12 cellular contexts compared by ENCODE assay signal in the genomic region with DNA sequence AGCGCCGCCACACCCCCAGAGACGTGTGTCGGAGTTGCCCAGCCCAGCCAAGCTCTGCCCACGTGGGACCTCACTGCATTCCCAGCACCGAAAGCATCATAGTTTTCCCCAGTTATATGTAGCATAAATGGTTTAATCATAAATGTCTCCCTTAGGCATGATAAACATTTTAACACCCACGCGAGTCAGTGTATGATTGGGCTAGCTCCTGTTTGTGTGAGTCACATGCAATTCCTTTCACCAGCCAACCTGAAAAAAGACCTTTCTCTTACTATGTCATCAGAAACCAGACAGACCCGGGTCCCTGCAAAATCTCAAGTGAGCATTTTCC. TPM values are rescaled to one million over a fixed set of nuclear protein-coding genes. Genes with fewer than 3 reads are reported as not detected.
DNase-seq lines count a peak whose midpoint lies in the region; TF ChIP-seq lines count a peak whose summit lies in the region.
"Had no signal": no experiment of that assay in that cellular context is flagged by ENCODE, and none has a peak within 500 bp of the region (broad histone marks: within the 10 kb centered on the region; RNA-seq: fewer than 3 reads in every experiment).

No MANE protein-coding gene starts in this region.

- H3K4me1 ChIP-seq in adrenal gland (replicated peaks in 1 of 2) (peaks cover 23 to 32% of the 10 kb centered on the region in 2 donors), left ventricle myocardium inferior (peaks cover 78% of the 10 kb centered on the region), Caco-2 (peaks cover 16% of the 10 kb centered on the region)

- H3K9me3 Mint-ChIP-seq in Caco-2 (ENCODE audit: unreplicated experiment) = no peaks in the 10 kb centered on the region
- H3K9me3 Mint-ChIP-seq: central memory CD8-positive, alpha-beta T cell; natural killer cell treated with Interleukin-12 subunit alpha and Interleukin-12 subunit beta and Interleukin-15 and Interleukin-18, amount 100 ng/mL, for 72 hours had no signal

- BruUV-seq in Caco-2 (replicated peaks; lab: Mats Ljungman, UMichigan) = no TSS peak

- H3K4me3 ChIP-seq in adrenal gland (no peak overlapping the region), left ventricle myocardium inferior (peak overlapping the region; percentile 18), Caco-2 (ENCODE audit: low read depth, low read length) (no peak overlapping the region)

- no peak overlapping the region for H3K4me3 Mint-ChIP-seq in Caco-2 (ENCODE audit: unreplicated experiment)
- H3K4me3 Mint-ChIP-seq: central memory CD8-positive, alpha-beta T cell; natural killer cell treated with Interleukin-12 subunit alpha and Interleukin-12 subunit beta and Interleukin-15 and Interleukin-18, amount 100 ng/mL, for 72 hours had no signal

- peak overlapping the region in 4 of 5 donors; percentile 46 to 92 (median 74) for H3K27ac ChIP-seq in adrenal gland
- H3K27ac ChIP-seq in left ventricle myocardium inferior (replicated peaks) = peak overlapping the region; percentile 92

- no peak for TF ChIP-seq CTCF in adrenal gland (IDR thresholded peaks at IDR 0.05)
- no peak for TF ChIP-seq CTCF in left ventricle myocardium inferior (IDR thresholded peaks at IDR 0.05; ENCODE audit: borderline replicate concordance)
- no peak for TF ChIP-seq CTCF in Caco-2 (IDR thresholded peaks at IDR 0.05; ENCODE audit: insufficient read depth in 1 of 2, low read depth in 1 of 2, low read length in 1 of 2, severe bottlenecking in 1 of 2, unreplicated experiment in 1 of 2)

- TF ChIP-seq POLR2A in adrenal gland (IDR thresholded peaks at IDR 0.05) = no peak

- DNase-seq in GM03348 (ENCODE audit: low spot score) (peak; percentile 64), adrenal gland (peak in 2 of 7 donors; percentile 16 to 44), left ventricle myocardium inferior (no peak), Caco-2 (no peak), LoVo (ENCODE audit: low spot score) (no peak), dedifferentiated amniotic fluid mesenchymal stem cell (ENCODE audit: extremely low spot score) (no peak)
- peak; percentile 43 for DNase-seq in stimulated activated CD8-positive, alpha-beta memory T cell treated with anti-CD3 and anti-CD28 coated beads, Interleukin-4, amount 100 ng/mL, for 48 hours
- no peak for DNase-seq in activated effector memory CD4-positive, alpha-beta T cell treated with Interleukin-2 at 50 U/mL for 16 hours
- DNase-seq: NCI-H1930; stimulated activated naive CD4-positive, alpha-beta T cell treated with Interleukin-2 at 50 U/mL for 16 hours had no signal

- no peaks in the 10 kb centered on the region for H3K4me1 Mint-ChIP-seq in Caco-2 (ENCODE audit: low read depth, unreplicated experiment)

- H3K27me3 Mint-ChIP-seq in Caco-2 (ENCODE audit: insufficient read depth, unreplicated experiment) = no peaks in the 10 kb centered on the region
- H3K27me3 Mint-ChIP-seq: central memory CD8-positive, alpha-beta T cell had no signal

- no peak overlapping the region for H3K27ac Mint-ChIP-seq in Caco-2 (ENCODE audit: unreplicated experiment)
- H3K27ac Mint-ChIP-seq: natural killer cell treated with Interleukin-12 subunit alpha and Interleukin-12 subunit beta and Interleukin-15 and Interleukin-18, amount 100 ng/mL, for 72 hours had no signal

- CTCF ChIA-PET in Caco-2 (lab: Charles Lee) = interaction anchor here (0.6 to 1.8 kb wide), 5 partner anchors 9 to 150 kb away, joined by 3 to 12 read pairs (median 5); a partner anchor contains a TSS

- H3K9me3 ChIP-seq in adrenal gland (replicated peaks in 1 of 3) (no peaks in the 10 kb centered on the region), left ventricle myocardium inferior (replicated peaks) (no peaks in the 10 kb centered on the region), Caco-2 (no peaks in the 10 kb centered on the region)

- POLR2A ChIA-PET in Caco-2 (lab: Charles Lee) = no interaction called here

- H3K36me3 Mint-ChIP-seq in Caco-2 (ENCODE audit: insufficient read depth, unreplicated experiment) = peaks cover 9% of the 10 kb centered on the region
- H3K36me3 Mint-ChIP-seq: natural killer cell treated with Interleukin-12 subunit alpha and Interleukin-12 subunit beta and Interleukin-15 and Interleukin-18, amount 100 ng/mL, for 72 hours had no signal

- peaks cover 0 to 47% of the 10 kb centered on the region in 2 donors for H3K36me3 ChIP-seq in adrenal gland (replicated peaks in 1 of 2)
- H3K36me3 ChIP-seq in left ventricle myocardium inferior = peaks cover 50% of the 10 kb centered on the region
- peaks cover under 1% of the 10 kb centered on the region for H3K36me3 ChIP-seq in Caco-2 (ENCODE audit: control insufficient read depth, insufficient read depth, low read length)

- intact Hi-C loops in adrenal gland (cut with DNase I) = no loop called here
- intact Hi-C loops in left ventricle myocardium inferior (cut with micrococcal nuclease) = no loop called here
- intact Hi-C loops in Caco-2 (cut with micrococcal nuclease; ENCODE audit: unreplicated experiment) = no loop called here

- H3K27me3 ChIP-seq in adrenal gland (no peaks in the 10 kb centered on the region), left ventricle myocardium inferior (ENCODE audit: low read depth) (no peaks in the 10 kb centered on the region), Caco-2 (replicated peaks; ENCODE audit: control insufficient read depth, insufficient read depth, low read length) (no peaks in the 10 kb centered on the region)

- WGBS in adrenal gland, 4 donors = 44 to 70% (median 62%) methylated on average over 6 to 9 of the region's 9 CpGs

RNA-seq across cellular contexts. Expression of a gene that starts 9.2 kb away (rescaled TPM):
- total RNA-seq in adrenal gland (10 to 100 TPM; 18.9 to 66.7 (median 40.1) TPM), left ventricle myocardium inferior (29.0 TPM), Caco-2 (2022) (69.9 and 79.7 TPM in 2 replicates)
- polyA plus RNA-seq in adrenal gland = 100 to 1,000 TPM in 1 of 3 donors, 10 to 100 TPM in 1, 1 to 10 TPM in 1; 6.4 to 205 (median 75.1) TPM

RNA-seq across cellular contexts. Expression of a gene that starts 13.3 kb away (rescaled TPM):
- total RNA-seq in adrenal gland (1 to 10 TPM in 1 of 8 donors, under 1 TPM in 5, not detected in 2; 0.12 to 1.2 (median 0.59) TPM), left ventricle myocardium inferior (0.52 TPM), Caco-2 (2022) (not detected in 2 replicates)
- 10 to 100 TPM in 1 of 3 donors, 1 to 10 TPM in 1, not detected in 1; 2.3 to 11.6 TPM for polyA plus RNA-seq in adrenal gland
- total RNA-seq: natural killer cell treated with Interleukin-12 subunit alpha and Interleukin-12 subunit beta and Interleukin-15 and Interleukin-18, amount 100 ng/mL, for 72 hours had no signal

RNA-seq across cellular contexts. Expression of a gene that starts 32.6 kb away (rescaled TPM):
- 1 to 10 TPM in 6 of 8 donors, under 1 TPM in 2; 0.67 to 2.5 (median 2.2) TPM for total RNA-seq in adrenal gland
- polyA plus RNA-seq in adrenal gland = 10 to 100 TPM in 2 of 3 donors, 1 to 10 TPM in 1; 5.3 to 17.9 (median 10.4) TPM
- total RNA-seq in left ventricle myocardium inferior = 0.14 TPM
- 0.07 TPM in 1 of 2 replicates, not detected in the other for total RNA-seq in Caco-2 (2022)
- total RNA-seq: natural killer cell treated with Interleukin-12 subunit alpha and Interleukin-12 subunit beta and Interleukin-15 and Interleukin-18, amount 100 ng/mL, for 72 hours had no signal

RNA-seq across cellular contexts. Expression of a gene that starts 32.7 kb away (rescaled TPM):
- 10 to 100 TPM; 19.0 to 54.0 (median 31.8) TPM for total RNA-seq in adrenal gland
- 10 to 100 TPM; 18.8 to 33.5 (median 28.6) TPM for polyA plus RNA-seq in adrenal gland
- total RNA-seq in left ventricle myocardium inferior = 23.8 TPM
- total RNA-seq in Caco-2 (2022) = 21.0 and 23.7 TPM in 2 replicates

Comparison
In these comparisons a context has a peak if more than half of its experiments do, and no peak if none do; other contexts are left out.
1. DNase-seq: peak in GM03348 (single experiment) and stimulated activated CD8-positive, alpha-beta memory T cell treated with anti-CD3 and anti-CD28 coated beads, Interleukin-4, amount 100 ng/mL, for 48 hours (single experiment); none in left ventricle myocardium inferior (single experiment), activated effector memory CD4-positive, alpha-beta T cell treated with Interleukin-2 at 50 U/mL for 16 hours (single experiment), Caco-2 (0 of 2), LoVo (single experiment) and dedifferentiated amniotic fluid mesenchymal stem cell (single experiment).